ENCODE assay signal across 1 cellular context in the genomic region with DNA sequence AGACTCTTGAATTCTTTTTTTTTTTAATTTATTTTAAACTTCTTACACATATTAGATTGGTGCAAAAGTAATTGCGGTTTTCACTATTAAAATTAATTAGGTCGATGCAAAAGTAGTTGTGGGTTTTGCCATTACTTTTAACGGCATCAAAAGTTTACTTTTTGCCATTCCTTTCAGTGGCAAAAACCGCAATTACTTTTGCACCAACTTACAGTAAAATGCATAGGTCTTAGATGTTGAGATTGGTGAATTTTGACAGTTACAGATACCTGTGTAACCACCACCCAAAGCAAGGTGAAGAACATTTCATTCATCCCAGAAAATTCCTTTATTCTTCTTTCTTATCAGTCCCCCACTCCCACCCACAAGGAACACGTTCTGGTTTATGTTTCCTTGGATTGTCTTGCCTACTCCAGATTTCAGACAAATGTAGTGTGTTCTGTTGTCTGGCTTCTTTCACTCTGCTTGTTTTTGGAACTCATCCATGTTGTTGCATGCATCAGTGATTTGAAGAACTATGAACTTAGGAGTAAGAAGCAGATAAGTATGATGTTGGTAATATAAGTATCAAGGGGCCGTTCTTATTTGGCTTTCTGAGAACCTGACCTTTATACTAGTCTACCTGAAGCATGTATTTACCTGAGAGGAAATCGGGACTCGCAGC.
TF ChIP-seq lines count a peak whose summit lies in the region.

No MANE protein-coding gene starts in this region.

TF ChIP-seq in HepG2, 621 proteins besides CTCF, POLR2A, EP300 and RAD21 (continued from another document):
- TF ChIP-seq, protein P1, sequence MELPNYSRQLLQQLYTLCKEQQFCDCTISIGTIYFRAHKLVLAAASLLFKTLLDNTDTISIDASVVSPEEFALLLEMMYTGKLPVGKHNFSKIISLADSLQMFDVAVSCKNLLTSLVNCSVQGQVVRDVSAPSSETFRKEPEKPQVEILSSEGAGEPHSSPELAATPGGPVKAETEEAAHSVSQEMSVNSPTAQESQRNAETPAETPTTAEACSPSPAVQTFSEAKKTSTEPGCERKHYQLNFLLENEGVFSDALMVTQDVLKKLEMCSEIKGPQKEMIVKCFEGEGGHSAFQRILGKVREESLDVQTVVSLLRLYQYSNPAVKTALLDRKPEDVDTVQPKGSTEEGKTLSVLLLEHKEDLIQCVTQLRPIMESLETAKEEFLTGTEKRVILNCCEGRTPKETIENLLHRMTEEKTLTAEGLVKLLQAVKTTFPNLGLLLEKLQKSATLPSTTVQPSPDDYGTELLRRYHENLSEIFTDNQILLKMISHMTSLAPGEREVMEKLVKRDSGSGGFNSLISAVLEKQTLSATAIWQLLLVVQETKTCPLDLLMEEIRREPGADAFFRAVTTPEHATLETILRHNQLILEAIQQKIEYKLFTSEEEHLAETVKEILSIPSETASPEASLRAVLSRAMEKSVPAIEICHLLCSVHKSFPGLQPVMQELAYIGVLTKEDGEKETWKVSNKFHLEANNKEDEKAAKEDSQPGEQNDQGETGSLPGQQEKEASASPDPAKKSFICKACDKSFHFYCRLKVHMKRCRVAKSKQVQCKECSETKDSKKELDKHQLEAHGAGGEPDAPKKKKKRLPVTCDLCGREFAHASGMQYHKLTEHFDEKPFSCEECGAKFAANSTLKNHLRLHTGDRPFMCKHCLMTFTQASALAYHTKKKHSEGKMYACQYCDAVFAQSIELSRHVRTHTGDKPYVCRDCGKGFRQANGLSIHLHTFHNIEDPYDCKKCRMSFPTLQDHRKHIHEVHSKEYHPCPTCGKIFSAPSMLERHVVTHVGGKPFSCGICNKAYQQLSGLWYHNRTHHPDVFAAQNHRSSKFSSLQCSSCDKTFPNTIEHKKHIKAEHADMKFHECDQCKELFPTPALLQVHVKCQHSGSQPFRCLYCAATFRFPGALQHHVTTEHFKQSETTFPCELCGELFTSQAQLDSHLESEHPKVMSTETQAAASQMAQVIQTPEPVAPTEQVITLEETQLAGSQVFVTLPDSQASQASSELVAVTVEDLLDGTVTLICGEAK (IDR thresholded peaks at IDR 0.05), result peak; percentile 90
- TF ChIP-seq, protein P1 (CRISPR knock-in tag; IDR thresholded peaks at IDR 0.05), result no peak
